In genomic region chr2:104378853-104379374, GRCh38 we compare ENCODE assay signal across 8 cellular contexts.
A peak's percentile ranks its signal among the peaks of the same experiment; 100 is the strongest.
DNase-seq lines count a peak whose midpoint lies in the region; ATAC-seq and TF ChIP-seq lines count a peak whose summit lies in the region.

No MANE protein-coding gene starts in this region.

- H3K27me3 ChIP-seq in iPS-15b (ENCODE audit: control insufficient read depth, insufficient read depth, low read length): no peaks in the 10 kb centered on the region
- no peaks in the 10 kb centered on the region for H3K27me3 ChIP-seq in prostate gland (replicated peaks; ENCODE audit: insufficient read depth)

- no peak for TF ChIP-seq CTCF in prostate gland (IDR thresholded peaks at IDR 0.05)

- peak overlapping the region; percentile 27 for H3K4me3 ChIP-seq in iPS-15b (ENCODE audit: low read depth, low read length)
- peak overlapping the region; percentile 7 for H3K4me3 ChIP-seq in skeletal muscle cell (ENCODE audit: low read depth, low read length)
- no peak overlapping the region for H3K4me3 ChIP-seq in prostate gland

- H3K9me3 ChIP-seq in iPS-15b (ENCODE audit: control insufficient read depth, insufficient read depth, low read length): no peaks in the 10 kb centered on the region
- no peaks in the 10 kb centered on the region for H3K9me3 ChIP-seq in prostate gland

- no peak for TF ChIP-seq POLR2A in prostate gland (IDR thresholded peaks at IDR 0.05)

- H3K9me3 Mint-ChIP-seq in activated T-helper 2 cell treated with anti-CD3 and anti-CD28 coated beads, Interferon-gamma antibody, Interleukin-2, Interleukin-4, amounts not matched to agents 10 μg/mL and 5 μg/mL and 100 μg/mL, durations not matched to agents 14 hours and 24 hours and 36 hours: no peaks in the 10 kb centered on the region

- no peaks in the 10 kb centered on the region for H3K36me3 ChIP-seq in iPS-15b (ENCODE audit: control insufficient read depth, insufficient read depth, low read length)
- no peaks in the 10 kb centered on the region for H3K36me3 ChIP-seq in prostate gland

- no peak overlapping the region for H3K9ac ChIP-seq in iPS-15b (ENCODE audit: low read depth, low read length)

- H3K27ac Mint-ChIP-seq in activated T-helper 2 cell treated with anti-CD3 and anti-CD28 coated beads, Interferon-gamma antibody, Interleukin-2, Interleukin-4, amounts not matched to agents 10 μg/mL and 5 μg/mL and 100 μg/mL, durations not matched to agents 14 hours and 24 hours and 36 hours: no peak overlapping the region

- H3K4me3 Mint-ChIP-seq in activated T-helper 2 cell treated with anti-CD3 and anti-CD28 coated beads, Interferon-gamma antibody, Interleukin-2, Interleukin-4, amounts not matched to agents 10 μg/mL and 5 μg/mL and 100 μg/mL, durations not matched to agents 14 hours and 24 hours and 36 hours (ENCODE audit: low read depth): peak overlapping the region; percentile 49

- no peaks in the 10 kb centered on the region for H3K4me1 Mint-ChIP-seq in activated T-helper 2 cell treated with anti-CD3 and anti-CD28 coated beads, Interferon-gamma antibody, Interleukin-2, Interleukin-4, amounts not matched to agents 10 μg/mL and 5 μg/mL and 100 μg/mL, durations not matched to agents 14 hours and 24 hours and 36 hours (ENCODE audit: low read depth)

- WGBS in prostate gland: 5% methylated on average over 3 of the region's 3 CpGs

- peak; percentile 80 for ATAC-seq in GM21576 (IDR thresholded peaks at IDR 0.05; ENCODE audit: unreplicated experiment)

- H3K4me1 ChIP-seq in iPS-15b (ENCODE audit: control insufficient read depth, insufficient read depth, low read length) (no peaks in the 10 kb centered on the region), prostate gland (replicated peaks) (no peaks in the 10 kb centered on the region)

- DNase-seq in Daoy (ENCODE audit: low read depth) (peak; percentile 72), NCI-H1930 (lab: John Stamatoyannopoulos, UW) (peak; percentile 7 to 26), skeletal muscle cell (ENCODE audit: low read depth) (no peak), prostate gland (ENCODE audit: low spot score) (no peak), GM03348 (ENCODE audit: low spot score) (no peak)
- no peak for DNase-seq in activated T-helper 2 cell treated with anti-CD3 and anti-CD28 coated beads, Interferon-gamma antibody, Interleukin-2, Interleukin-4, amounts not matched to agents 10 μg/mL and 5 μg/mL and 100 μg/mL, durations not matched to agents 14 hours and 24 hours and 36 hours (ENCODE audit: low spot score)

- H3K27ac ChIP-seq in prostate gland: no peak overlapping the region

- intact Hi-C loops in activated T-helper 2 cell treated with anti-CD3 and anti-CD28 coated beads, Interferon-gamma antibody, Interleukin-2, Interleukin-4, amounts not matched to agents 10 μg/mL and 5 μg/mL and 100 μg/mL, durations not matched to agents 14 hours and 24 hours and 36 hours (cut with micrococcal nuclease): no loop called here
- intact Hi-C loops in prostate gland (cut with DNase I): no loop called here

- H3K36me3 Mint-ChIP-seq in activated T-helper 2 cell treated with anti-CD3 and anti-CD28 coated beads, Interferon-gamma antibody, Interleukin-2, Interleukin-4, amounts not matched to agents 10 μg/mL and 5 μg/mL and 100 μg/mL, durations not matched to agents 14 hours and 24 hours and 36 hours (ENCODE audit: low read depth): no peaks in the 10 kb centered on the region

- no peaks in the 10 kb centered on the region for H3K27me3 Mint-ChIP-seq in activated T-helper 2 cell treated with anti-CD3 and anti-CD28 coated beads, Interferon-gamma antibody, Interleukin-2, Interleukin-4, amounts not matched to agents 10 μg/mL and 5 μg/mL and 100 μg/mL, durations not matched to agents 14 hours and 24 hours and 36 hours (ENCODE audit: low read depth)

Comparison
In these comparisons a context has a peak if more than half of its experiments do, and no peak if none do; other contexts are left out.
1. DNase-seq: peak in Daoy (single experiment) and NCI-H1930 (2 of 2); none in activated T-helper 2 cell treated with anti-CD3 and anti-CD28 coated beads, Interferon-gamma antibody, Interleukin-2, Interleukin-4, amounts not matched to agents 10 μg/mL and 5 μg/mL and 100 μg/mL, durations not matched to agents 14 hours and 24 hours and 36 hours (single experiment), skeletal muscle cell (single experiment), prostate gland (single experiment) and GM03348 (single experiment).
2. H3K4me3 ChIP-seq: peak in iPS-15b (single experiment) and skeletal muscle cell (single experiment); none in prostate gland (0 of 2).